11 cellular contexts compared by ENCODE assay signal in the genomic region with DNA sequence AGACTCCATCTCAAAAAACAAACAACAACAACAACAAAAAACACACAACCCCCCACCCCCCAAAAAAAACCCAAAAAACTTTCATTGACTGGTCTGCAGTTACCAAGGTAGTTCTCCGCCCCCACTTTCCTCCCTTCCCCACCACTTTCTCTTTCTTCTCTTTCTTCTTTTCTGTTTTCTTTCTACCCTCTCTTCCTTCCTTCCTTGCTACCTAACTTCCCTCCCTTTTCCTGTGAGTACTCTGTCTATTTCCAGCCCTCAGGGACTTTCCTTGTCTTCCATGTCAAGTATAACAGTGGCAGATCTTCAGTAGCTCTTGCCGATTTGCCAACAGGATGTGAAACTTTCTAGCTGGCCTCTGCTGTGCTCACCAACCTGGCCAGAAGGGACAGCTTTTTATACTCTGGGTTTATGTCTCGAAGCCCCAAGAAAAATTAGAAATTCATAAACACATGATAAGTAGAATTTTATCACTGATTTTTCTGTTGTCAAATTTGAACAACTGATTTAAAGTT.
A peak's percentile ranks its signal among the peaks of the same experiment; 100 is the strongest.
DNase-seq lines count a peak whose midpoint lies in the region; ATAC-seq and TF ChIP-seq lines count a peak whose summit lies in the region.
"Had no signal": no experiment of that assay in that cellular context is flagged by ENCODE, and none has a peak within 500 bp of the region (broad histone marks: within the 10 kb centered on the region; RNA-seq: fewer than 3 reads in every experiment).

No MANE protein-coding gene starts in this region.

- POLR2A ChIA-PET in WTC11 (lab: Charles Lee): no interaction called here

- H3K4me1 Mint-ChIP-seq in WTC11: peaks cover 5% of the 10 kb centered on the region
- H3K4me1 Mint-ChIP-seq: activated naive CD4-positive, alpha-beta T cell treated with anti-CD3 and anti-CD28 coated beads, Interleukin-2, amount 50 U/mL, for 24 hours had no signal

- no peaks in the 10 kb centered on the region for H3K27me3 Mint-ChIP-seq in WTC11 (ENCODE audit: low read depth)
- H3K27me3 Mint-ChIP-seq: type B pancreatic cell had no signal

- H3K4me3 Mint-ChIP-seq in WTC11: no peak overlapping the region
- H3K4me3 Mint-ChIP-seq: activated naive CD4-positive, alpha-beta T cell treated with anti-CD3 and anti-CD28 coated beads, Interleukin-2, amount 50 U/mL, for 24 hours; type B pancreatic cell had no signal

- H3K27ac Mint-ChIP-seq in WTC11: no peak overlapping the region
- H3K27ac Mint-ChIP-seq: activated naive CD4-positive, alpha-beta T cell treated with anti-CD3 and anti-CD28 coated beads, Interleukin-2, amount 50 U/mL, for 24 hours; type B pancreatic cell had no signal

- peak; percentile 48 for DNase-seq in GM12865 (ENCODE audit: low read depth)
- peak; percentile 21 for DNase-seq in medulla oblongata (ENCODE audit: extremely low spot score)
- DNase-seq in WTC11 (ENCODE audit: low spot score): no peak
- DNase-seq in COLO668 (lab: John Stamatoyannopoulos, UW; ENCODE audit: unreplicated experiment): no peak
- DNase-seq in NCI-H2081 (lab: John Stamatoyannopoulos, UW): no peak
- DNase-seq in T-helper 2 cell: no peak
- DNase-seq: NCI-H2107 had no signal

- TF ChIP-seq CTCF in GM12865 (IDR thresholded peaks at IDR 0.05; ENCODE audit: insufficient read depth, low read depth, low read length, missing control alignments) (no peak), WTC11 (IDR thresholded peaks at IDR 0.05) (no peak)

- no peak overlapping the region for H3K4me3 ChIP-seq in GM12865 (ENCODE audit: low read depth, low read length)

- H3K9me3 Mint-ChIP-seq in WTC11: no peaks in the 10 kb centered on the region
- H3K9me3 Mint-ChIP-seq: activated naive CD4-positive, alpha-beta T cell treated with anti-CD3 and anti-CD28 coated beads, Interleukin-2, amount 50 U/mL, for 24 hours had no signal

- peak; percentile 47 for ATAC-seq in GM21576 (IDR thresholded peaks at IDR 0.05; ENCODE audit: unreplicated experiment)
- peak; percentile 40 for ATAC-seq in HG03565 (IDR thresholded peaks at IDR 0.05; ENCODE audit: unreplicated experiment)
- no peak for ATAC-seq in WTC11

- CTCF ChIA-PET in WTC11 (lab: Charles Lee): interaction anchor here (0.6 kb wide), 1 partner anchor 16 kb away, joined by 3 read pairs; no protein-coding TSS in a partner anchor

- no peaks in the 10 kb centered on the region for H3K36me3 Mint-ChIP-seq in WTC11
- H3K36me3 Mint-ChIP-seq: activated naive CD4-positive, alpha-beta T cell treated with anti-CD3 and anti-CD28 coated beads, Interleukin-2, amount 50 U/mL, for 24 hours; type B pancreatic cell had no signal

TF ChIP-seq in WTC11, 78 proteins besides CTCF, POLR2A, EP300 and RAD21:
- TF ChIP-seq, protein P1, sequence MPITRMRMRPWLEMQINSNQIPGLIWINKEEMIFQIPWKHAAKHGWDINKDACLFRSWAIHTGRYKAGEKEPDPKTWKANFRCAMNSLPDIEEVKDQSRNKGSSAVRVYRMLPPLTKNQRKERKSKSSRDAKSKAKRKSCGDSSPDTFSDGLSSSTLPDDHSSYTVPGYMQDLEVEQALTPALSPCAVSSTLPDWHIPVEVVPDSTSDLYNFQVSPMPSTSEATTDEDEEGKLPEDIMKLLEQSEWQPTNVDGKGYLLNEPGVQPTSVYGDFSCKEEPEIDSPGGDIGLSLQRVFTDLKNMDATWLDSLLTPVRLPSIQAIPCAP (CRISPR knock-in tag; IDR thresholded peaks at IDR 0.05): no peak
- TF ChIP-seq, protein P2, sequence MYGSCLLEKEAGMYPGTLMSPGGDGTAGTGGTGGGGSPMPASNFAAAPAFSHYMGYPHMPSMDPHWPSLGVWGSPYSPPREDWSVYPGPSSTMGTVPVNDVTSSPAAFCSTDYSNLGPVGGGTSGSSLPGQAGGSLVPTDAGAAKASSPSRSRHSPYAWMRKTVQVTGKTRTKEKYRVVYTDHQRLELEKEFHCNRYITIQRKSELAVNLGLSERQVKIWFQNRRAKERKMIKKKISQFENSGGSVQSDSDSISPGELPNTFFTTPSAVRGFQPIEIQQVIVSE (CRISPR knock-in tag; IDR thresholded peaks at IDR 0.05; ENCODE audit: borderline replicate concordance): no peak
- TF ChIP-seq ESRRA (CRISPR knock-in tag; IDR thresholded peaks at IDR 0.05; ENCODE audit: borderline replicate concordance) (no peak), ZNF396 (CRISPR knock-in tag; IDR thresholded peaks at IDR 0.05; ENCODE audit: borderline replicate concordance) (no peak), EMX1 (CRISPR knock-in tag; IDR thresholded peaks at IDR 0.05) (no peak), FOXP1 (CRISPR knock-in tag; IDR thresholded peaks at IDR 0.05; ENCODE audit: borderline replicate concordance) (no peak), ZNF317 (CRISPR knock-in tag; IDR thresholded peaks at IDR 0.05; ENCODE audit: borderline replicate concordance, low read depth) (no peak), TEAD1 (CRISPR knock-in tag; IDR thresholded peaks at IDR 0.05) (no peak), KAT7 (CRISPR knock-in tag; IDR thresholded peaks at IDR 0.05; ENCODE audit: borderline replicate concordance) (no peak), ETV6 (CRISPR knock-in tag; IDR thresholded peaks at IDR 0.05) (no peak), OVOL2 (CRISPR knock-in tag; IDR thresholded peaks at IDR 0.05; ENCODE audit: borderline replicate concordance) (no peak), ZNF138 (CRISPR knock-in tag; conservative IDR thresholded peaks at IDR 0.05) (no peak), ZNF671 (CRISPR knock-in tag; IDR thresholded peaks at IDR 0.05) (no peak), ZNF423 (CRISPR knock-in tag; IDR thresholded peaks at IDR 0.05) (no peak)
- TF ChIP-seq, protein P3, sequence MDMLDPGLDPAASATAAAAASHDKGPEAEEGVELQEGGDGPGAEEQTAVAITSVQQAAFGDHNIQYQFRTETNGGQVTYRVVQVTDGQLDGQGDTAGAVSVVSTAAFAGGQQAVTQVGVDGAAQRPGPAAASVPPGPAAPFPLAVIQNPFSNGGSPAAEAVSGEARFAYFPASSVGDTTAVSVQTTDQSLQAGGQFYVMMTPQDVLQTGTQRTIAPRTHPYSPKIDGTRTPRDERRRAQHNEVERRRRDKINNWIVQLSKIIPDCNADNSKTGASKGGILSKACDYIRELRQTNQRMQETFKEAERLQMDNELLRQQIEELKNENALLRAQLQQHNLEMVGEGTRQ (CRISPR knock-in tag; IDR thresholded peaks at IDR 0.05): no peak
- TF ChIP-seq, protein P4, sequence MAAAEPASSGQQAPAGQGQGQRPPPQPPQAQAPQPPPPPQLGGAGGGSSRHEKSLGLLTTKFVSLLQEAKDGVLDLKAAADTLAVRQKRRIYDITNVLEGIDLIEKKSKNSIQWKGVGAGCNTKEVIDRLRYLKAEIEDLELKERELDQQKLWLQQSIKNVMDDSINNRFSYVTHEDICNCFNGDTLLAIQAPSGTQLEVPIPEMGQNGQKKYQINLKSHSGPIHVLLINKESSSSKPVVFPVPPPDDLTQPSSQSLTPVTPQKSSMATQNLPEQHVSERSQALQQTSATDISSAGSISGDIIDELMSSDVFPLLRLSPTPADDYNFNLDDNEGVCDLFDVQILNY (CRISPR knock-in tag; IDR thresholded peaks at IDR 0.05): no peak
- TF ChIP-seq, protein P5, sequence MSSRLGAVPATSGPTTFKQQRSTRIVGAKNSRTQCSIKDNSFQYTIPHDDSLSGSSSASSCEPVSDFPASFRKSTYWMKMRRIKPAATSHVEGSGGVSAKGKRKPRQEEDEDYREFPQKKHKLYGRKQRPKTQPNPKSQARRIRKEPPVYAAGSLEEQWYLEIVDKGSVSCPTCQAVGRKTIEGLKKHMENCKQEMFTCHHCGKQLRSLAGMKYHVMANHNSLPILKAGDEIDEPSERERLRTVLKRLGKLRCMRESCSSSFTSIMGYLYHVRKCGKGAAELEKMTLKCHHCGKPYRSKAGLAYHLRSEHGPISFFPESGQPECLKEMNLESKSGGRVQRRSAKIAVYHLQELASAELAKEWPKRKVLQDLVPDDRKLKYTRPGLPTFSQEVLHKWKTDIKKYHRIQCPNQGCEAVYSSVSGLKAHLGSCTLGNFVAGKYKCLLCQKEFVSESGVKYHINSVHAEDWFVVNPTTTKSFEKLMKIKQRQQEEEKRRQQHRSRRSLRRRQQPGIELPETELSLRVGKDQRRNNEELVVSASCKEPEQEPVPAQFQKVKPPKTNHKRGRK (CRISPR knock-in tag; IDR thresholded peaks at IDR 0.05; ENCODE audit: borderline replicate concordance): no peak
- TF ChIP-seq, protein P6, sequence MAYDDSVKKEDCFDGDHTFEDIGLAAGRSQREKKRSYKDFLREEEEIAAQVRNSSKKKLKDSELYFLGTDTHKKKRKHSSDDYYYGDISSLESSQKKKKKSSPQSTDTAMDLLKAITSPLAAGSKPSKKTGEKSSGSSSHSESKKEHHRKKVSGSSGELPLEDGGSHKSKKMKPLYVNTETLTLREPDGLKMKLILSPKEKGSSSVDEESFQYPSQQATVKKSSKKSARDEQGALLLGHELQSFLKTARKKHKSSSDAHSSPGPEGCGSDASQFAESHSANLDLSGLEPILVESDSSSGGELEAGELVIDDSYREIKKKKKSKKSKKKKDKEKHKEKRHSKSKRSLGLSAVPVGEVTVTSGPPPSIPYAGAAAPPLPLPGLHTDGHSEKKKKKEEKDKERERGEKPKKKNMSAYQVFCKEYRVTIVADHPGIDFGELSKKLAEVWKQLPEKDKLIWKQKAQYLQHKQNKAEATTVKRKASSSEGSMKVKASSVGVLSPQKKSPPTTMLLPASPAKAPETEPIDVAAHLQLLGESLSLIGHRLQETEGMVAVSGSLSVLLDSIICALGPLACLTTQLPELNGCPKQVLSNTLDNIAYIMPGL (CRISPR knock-in tag; IDR thresholded peaks at IDR 0.05): no peak
- TF ChIP-seq, protein P7, sequence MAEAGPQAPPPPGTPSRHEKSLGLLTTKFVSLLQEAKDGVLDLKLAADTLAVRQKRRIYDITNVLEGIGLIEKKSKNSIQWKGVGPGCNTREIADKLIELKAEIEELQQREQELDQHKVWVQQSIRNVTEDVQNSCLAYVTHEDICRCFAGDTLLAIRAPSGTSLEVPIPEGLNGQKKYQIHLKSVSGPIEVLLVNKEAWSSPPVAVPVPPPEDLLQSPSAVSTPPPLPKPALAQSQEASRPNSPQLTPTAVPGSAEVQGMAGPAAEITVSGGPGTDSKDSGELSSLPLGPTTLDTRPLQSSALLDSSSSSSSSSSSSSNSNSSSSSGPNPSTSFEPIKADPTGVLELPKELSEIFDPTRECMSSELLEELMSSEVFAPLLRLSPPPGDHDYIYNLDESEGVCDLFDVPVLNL (CRISPR knock-in tag; IDR thresholded peaks at IDR 0.05; ENCODE audit: borderline replicate concordance, low read depth): no peak
TF ChIP-seq in WTC11: peak in this region for 0.

Comparison
In these comparisons a context has a peak if more than half of its experiments do, and no peak if none do; other contexts are left out.
1. DNase-seq: peak in GM12865 (single experiment) and medulla oblongata (single experiment); none in WTC11 (single experiment), COLO668 (single experiment), NCI-H2081 (0 of 2) and T-helper 2 cell (0 of 5).